Comparison of ENCODE assay signal across 16 cellular contexts in the genomic region with DNA sequence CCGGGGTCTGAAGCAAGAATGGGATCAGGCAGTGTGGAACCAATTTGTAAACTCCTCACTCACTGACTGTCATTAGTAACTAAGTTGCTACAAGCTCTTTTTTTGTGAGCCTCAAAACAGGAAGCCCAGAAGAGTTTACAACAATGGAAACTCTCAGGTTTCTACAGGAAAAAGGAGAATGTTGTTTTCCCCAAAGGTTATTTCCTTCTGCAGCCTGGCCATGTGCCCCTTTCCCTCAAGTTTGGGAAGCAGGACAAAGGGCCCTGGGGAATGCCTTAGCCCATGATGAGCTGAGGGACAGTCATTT.
"Had no signal": no experiment of that assay in that cellular context is flagged by ENCODE, and none has a peak within 500 bp of the region (broad histone marks: within the 10 kb centered on the region; RNA-seq: fewer than 3 reads in every experiment).

No MANE protein-coding gene starts in this region.

- DNase-seq: activated CD4-positive, alpha-beta T cell treated with anti-CD3 and anti-CD28 coated beads, Interleukin-2, amount 10 ng/mL, durations not matched to agents 7 days and 5 days; activated CD8-positive, alpha-beta T cell treated with anti-CD3 and anti-CD28 coated beads, Interleukin-2, amount 10 ng/mL, durations not matched to agents 7 days and 5 days; activated naive CD4-positive, alpha-beta T cell treated with anti-CD3 and anti-CD28 coated beads, Interleukin-2, amount 10 ng/mL, durations not matched to agents 7 days and 5 days; activated naive CD8-positive, alpha-beta T cell treated with anti-CD3 and anti-CD28 coated beads, Interleukin-2, amount 50 U/mL, for 24 hours; activated T-cell treated with anti-CD3 and anti-CD28 coated beads, Interleukin-2, amount 50 U/mL, for 24 hours; anterior cingulate cortex; brain microvascular endothelial cell; cortex of kidney; effector memory CD4-positive, alpha-beta T cell; hippocampal formation; islet precursor cell; pancreas; stimulated activated CD4-positive, alpha-beta T cell treated with anti-CD3 and anti-CD28 coated beads, Interleukin-4, amount 100 ng/mL, for 1 hour; stimulated activated naive CD8-positive, alpha-beta T cell treated with anti-CD3 and anti-CD28 coated beads, Interleukin-15, amount 100 ng/mL, for 72 hours had no signal

- H3K9me3 Mint-ChIP-seq: activated CD4-positive, alpha-beta T cell treated with anti-CD3 and anti-CD28 coated beads, Interleukin-2, amount 10 ng/mL, durations not matched to agents 7 days and 5 days; activated naive CD8-positive, alpha-beta T cell treated with anti-CD3 and anti-CD28 coated beads, Interleukin-2, amount 50 U/mL, for 24 hours; activated T-cell treated with anti-CD3 and anti-CD28 coated beads, Interleukin-2, amount 50 U/mL, for 24 hours; T-helper 1 cell treated with Interleukin-12 subunit alpha and Interleukin-12 subunit beta and Interleukin-4 antibody, amounts not matched to agents 30 μg/mL and 1 μg/mL, for 36 hours; type B pancreatic cell had no signal

- H3K27ac Mint-ChIP-seq: activated CD4-positive, alpha-beta T cell treated with anti-CD3 and anti-CD28 coated beads, Interleukin-2, amount 10 ng/mL, durations not matched to agents 7 days and 5 days; activated CD8-positive, alpha-beta T cell treated with anti-CD3 and anti-CD28 coated beads, Interleukin-2, amount 10 ng/mL, durations not matched to agents 7 days and 5 days; activated naive CD4-positive, alpha-beta T cell treated with anti-CD3 and anti-CD28 coated beads, Interleukin-2, amount 10 ng/mL, durations not matched to agents 7 days and 5 days; activated naive CD8-positive, alpha-beta T cell treated with anti-CD3 and anti-CD28 coated beads, Interleukin-2, amount 50 U/mL, for 24 hours; activated T-cell treated with anti-CD3 and anti-CD28 coated beads, Interleukin-2, amount 50 U/mL, for 24 hours; stimulated activated naive CD8-positive, alpha-beta T cell treated with anti-CD3 and anti-CD28 coated beads, Interleukin-15, amount 100 ng/mL, for 72 hours; T-helper 1 cell treated with Interleukin-12 subunit alpha and Interleukin-12 subunit beta and Interleukin-4 antibody, amounts not matched to agents 30 μg/mL and 1 μg/mL, for 36 hours; type B pancreatic cell had no signal

- H3K27me3 Mint-ChIP-seq: activated CD4-positive, alpha-beta T cell treated with anti-CD3 and anti-CD28 coated beads, Interleukin-2, amount 10 ng/mL, durations not matched to agents 7 days and 5 days; activated naive CD4-positive, alpha-beta T cell treated with anti-CD3 and anti-CD28 coated beads, Interleukin-2, amount 10 ng/mL, durations not matched to agents 7 days and 5 days; activated T-cell treated with anti-CD3 and anti-CD28 coated beads, Interleukin-2, amount 50 U/mL, for 24 hours had no signal

- H3K36me3 Mint-ChIP-seq: activated naive CD4-positive, alpha-beta T cell treated with anti-CD3 and anti-CD28 coated beads, Interleukin-2, amount 10 ng/mL, durations not matched to agents 7 days and 5 days had no signal

- H3K4me1 Mint-ChIP-seq: activated CD4-positive, alpha-beta T cell treated with anti-CD3 and anti-CD28 coated beads, Interleukin-2, amount 10 ng/mL, durations not matched to agents 7 days and 5 days; activated naive CD4-positive, alpha-beta T cell treated with anti-CD3 and anti-CD28 coated beads, Interleukin-2, amount 10 ng/mL, durations not matched to agents 7 days and 5 days; activated naive CD8-positive, alpha-beta T cell treated with anti-CD3 and anti-CD28 coated beads, Interleukin-2, amount 50 U/mL, for 24 hours; stimulated activated naive CD8-positive, alpha-beta T cell treated with anti-CD3 and anti-CD28 coated beads, Interleukin-15, amount 100 ng/mL, for 72 hours had no signal

- H3K4me3 Mint-ChIP-seq: activated CD4-positive, alpha-beta T cell treated with anti-CD3 and anti-CD28 coated beads, Interleukin-2, amount 10 ng/mL, durations not matched to agents 7 days and 5 days; activated CD8-positive, alpha-beta T cell treated with anti-CD3 and anti-CD28 coated beads, Interleukin-2, amount 10 ng/mL, durations not matched to agents 7 days and 5 days; activated naive CD4-positive, alpha-beta T cell treated with anti-CD3 and anti-CD28 coated beads, Interleukin-2, amount 10 ng/mL, durations not matched to agents 7 days and 5 days; activated naive CD8-positive, alpha-beta T cell treated with anti-CD3 and anti-CD28 coated beads, Interleukin-2, amount 50 U/mL, for 24 hours; activated T-cell treated with anti-CD3 and anti-CD28 coated beads, Interleukin-2, amount 50 U/mL, for 24 hours; stimulated activated naive CD8-positive, alpha-beta T cell treated with anti-CD3 and anti-CD28 coated beads, Interleukin-15, amount 100 ng/mL, for 72 hours; T-helper 1 cell treated with Interleukin-12 subunit alpha and Interleukin-12 subunit beta and Interleukin-4 antibody, amounts not matched to agents 30 μg/mL and 1 μg/mL, for 36 hours; type B pancreatic cell had no signal
